In the genomic region with DNA sequence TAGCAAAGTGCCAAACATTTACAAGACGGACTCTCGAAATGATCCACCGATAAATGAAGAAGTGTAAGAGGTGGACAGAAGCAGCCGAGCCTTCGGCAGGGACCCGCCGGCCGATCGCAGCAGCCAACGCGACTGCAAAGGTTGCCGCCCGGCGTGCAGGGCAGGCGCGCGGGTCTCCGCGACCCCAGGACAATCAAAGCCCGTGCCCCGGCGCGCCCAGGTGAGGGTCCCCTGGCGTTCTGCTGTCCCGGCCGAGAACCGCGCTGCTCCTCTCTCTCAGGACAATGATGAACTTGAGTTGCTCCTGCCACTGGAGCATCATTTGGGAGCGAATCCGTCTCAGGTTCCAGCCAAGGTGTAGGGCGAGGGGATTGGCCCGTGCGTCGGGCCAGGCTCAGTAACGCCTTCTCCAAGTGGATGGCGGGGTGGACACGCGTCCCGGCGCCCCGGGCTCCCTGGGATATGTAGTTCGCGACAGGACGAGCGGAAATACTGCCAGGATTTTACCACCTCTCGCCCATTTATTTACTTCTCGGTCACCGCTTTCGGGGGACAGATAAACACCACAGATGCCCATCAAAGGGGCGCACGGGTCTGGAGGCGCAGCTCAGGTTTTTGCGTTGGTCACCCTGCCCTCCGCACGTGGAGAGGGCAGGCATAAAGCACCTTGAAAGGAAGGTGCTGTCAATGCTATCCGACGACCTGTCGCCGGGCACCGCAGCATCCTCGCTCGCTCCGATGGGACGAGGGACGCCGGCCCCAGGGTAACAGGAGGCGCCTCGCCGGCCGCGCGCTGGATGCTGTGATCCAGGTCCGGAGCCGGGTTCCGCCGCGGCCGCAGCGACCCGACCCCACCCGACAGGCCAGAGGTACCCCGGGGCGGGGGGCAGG, we compare ENCODE assay signal across 8 cellular contexts. TPM values are rescaled to one million over a fixed set of nuclear protein-coding genes. Genes with fewer than 3 reads are reported as not detected.
A peak's percentile ranks its signal among the peaks of the same experiment; 100 is the strongest.
DNase-seq lines count a peak whose midpoint lies in the region; TF ChIP-seq lines count a peak whose summit lies in the region.

Gene BIVM, plus strand, starts transcription at position 467 of the 891 bp plus-strand sequence. CDS start 8,149 bp downstream, outside the sequence.
Gene POGLUT2, minus strand, starts transcription at position 324 of the 891 bp plus-strand sequence. Its CDS starts 306 bp downstream, at position 18.

- DNase-seq in G401 (ENCODE audit: low spot score), result peak; percentile 96
- peak; percentile 96 for DNase-seq in H7
- DNase-seq in M059J (ENCODE audit: low read depth), result peak; percentile 91
- peak; percentile 89 for DNase-seq in SIG-M5 treated with dmso at 0.1 percent for 504 hours (lab: John Stamatoyannopoulos, UW; ENCODE audit: unreplicated experiment)
- peak; percentile 58 for DNase-seq in activated gamma-delta T cell treated with anti-CD3 and anti-CD28 coated beads, Interleukin-2, amount 50 U/mL, for 16 hours (ENCODE audit: low read depth)
- DNase-seq in foreskin fibroblast, result peak; percentile 95 to 98
- DNase-seq in nephron progenitor cell, result peak; percentile 86
- DNase-seq in superior temporal gyrus (ENCODE audit: extremely low spot score), result peak; percentile 90

- H3K27me3 ChIP-seq in H7 (ENCODE audit: control insufficient read depth, insufficient read depth, low read length), result peaks cover 11% of the 10 kb centered on the region

- peaks cover 32% of the 10 kb centered on the region for H3K4me1 Mint-ChIP-seq in nephron progenitor cell

- in situ Hi-C loops in G401 (cut with HindIII; ENCODE audit: low sequenced_read_pairs), result no loop called here

- H3K27ac Mint-ChIP-seq in nephron progenitor cell, result peak within 1 kb of the TSS; percentile 62

- peak within 1 kb of the TSS; percentile 97 for H3K4me3 Mint-ChIP-seq in nephron progenitor cell

- H3K9me3 Mint-ChIP-seq in nephron progenitor cell, result no peaks in the 10 kb centered on the region

- H3K27me3 Mint-ChIP-seq in nephron progenitor cell (ENCODE audit: low read depth, poor library complexity), result no peaks in the 10 kb centered on the region

- TF ChIP-seq CTCF in foreskin fibroblast (IDR thresholded peaks at IDR 0.05; ENCODE audit: low read depth, low read length) (no peak), nephron progenitor cell (IDR thresholded peaks at IDR 0.05) (no peak)

- H3K36me3 ChIP-seq in H7 (replicated peaks; ENCODE audit: control insufficient read depth, insufficient read depth, low read length), result no peaks in the 10 kb centered on the region

- H3K4me3 ChIP-seq in H7 (ENCODE audit: insufficient read depth, low read depth, low read length), result peak within 1 kb of the TSS; percentile 78
- peak within 1 kb of the TSS; percentile 69 to 78 for H3K4me3 ChIP-seq in foreskin fibroblast (ENCODE audit: low read depth in 1 of 2, low read length in 2 of 2)

- peaks cover 16% of the 10 kb centered on the region for H3K36me3 Mint-ChIP-seq in nephron progenitor cell (ENCODE audit: low read depth)

RNA-seq across cellular contexts. Expression of gene BIVM, which starts in this region (rescaled TPM):
- 18.5 and 20.0 TPM in 2 replicates for total RNA-seq in G401 (2014; rRNA removed; shearing (Covaris generic))
- total RNA-seq in H7 (2014; rRNA removed; shearing (Covaris generic)), result 7.8 and 10.0 TPM in 2 replicates
- total RNA-seq in M059J (2014; rRNA removed; shearing (Covaris generic)), result 7.0 and 10.1 TPM in 2 replicates

RNA-seq across cellular contexts. Expression of gene POGLUT2, which starts in this region (rescaled TPM):
- 42.0 and 49.1 TPM in 2 replicates for total RNA-seq in G401 (2014; rRNA removed; shearing (Covaris generic))
- 23.8 and 25.1 TPM in 2 replicates for total RNA-seq in H7 (2014; rRNA removed; shearing (Covaris generic))
- total RNA-seq in M059J (2014; rRNA removed; shearing (Covaris generic)), result 20.3 and 25.1 TPM in 2 replicates

Comparison
In these comparisons a context has a peak if more than half of its experiments do, and no peak if none do; other contexts are left out.
1. Peak in every context shown above with its lines: DNase-seq and H3K4me3 ChIP-seq.